In the genomic region with DNA sequence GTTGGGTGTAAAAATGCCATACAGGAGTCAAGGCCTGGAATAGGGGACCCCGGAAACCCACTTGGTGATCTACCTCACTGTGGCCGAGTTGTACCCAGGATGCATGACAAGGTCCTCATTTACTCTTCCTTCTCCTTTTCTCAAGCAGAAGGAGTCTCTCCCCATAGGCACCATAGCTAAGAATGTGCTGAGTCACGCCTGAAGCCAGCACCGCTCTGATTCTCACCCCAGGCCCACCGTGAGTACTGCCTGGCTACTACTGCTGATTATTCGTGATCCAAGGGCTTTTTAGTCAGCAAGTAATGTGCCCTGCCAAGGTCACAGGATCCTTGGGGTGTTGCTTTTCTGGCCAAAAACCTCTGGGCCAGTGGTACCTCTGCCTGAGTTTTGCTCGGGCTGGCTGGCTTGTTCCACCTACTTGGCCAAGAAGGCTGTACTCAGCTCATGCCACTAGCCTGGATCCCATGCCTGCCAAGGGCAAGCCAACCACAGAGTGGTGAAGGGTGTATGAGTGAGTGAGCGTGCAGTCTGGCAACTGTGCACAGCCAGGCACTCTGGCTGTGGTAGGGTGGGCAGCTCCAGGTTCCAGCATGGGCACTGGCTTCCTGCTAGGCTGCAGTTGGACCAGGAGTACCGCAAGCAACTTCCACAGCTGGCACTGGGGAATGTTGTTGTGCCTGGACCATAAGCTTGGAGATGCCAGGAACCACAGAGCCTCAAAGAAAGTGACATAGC, we compare ENCODE assay signal across 18 cellular contexts.
A peak's percentile ranks its signal among the peaks of the same experiment; 100 is the strongest.
DNase-seq lines count a peak whose midpoint lies in the region; ATAC-seq and TF ChIP-seq lines count a peak whose summit lies in the region.
"Had no signal": no experiment of that assay in that cellular context is flagged by ENCODE, and none has a peak within 500 bp of the region (broad histone marks: within the 10 kb centered on the region; RNA-seq: fewer than 3 reads in every experiment).

No MANE protein-coding gene starts in this region.

- DNase-seq in Daoy (ENCODE audit: low read depth) = peak; percentile 43
- peak; percentile 71 for DNase-seq in KBM-7
- no peak for DNase-seq in PC-9
- DNase-seq in left lobe of liver (ENCODE audit: low spot score) = no peak
- DNase-seq in activated T-cell treated with anti-CD3 and anti-CD28 coated beads, Interleukin-2, amount 50 U/mL, for 24 hours = no peak
- DNase-seq in kidney glomerular epithelial cell (lab: John Stamatoyannopoulos, UW) = no peak
- DNase-seq: activated CD4-positive, alpha-beta T cell treated with anti-CD3 and anti-CD28 coated beads, Interleukin-2, amount 50 U/mL, for 4 hours; activated naive CD4-positive, alpha-beta T cell treated with anti-CD3 and anti-CD28 coated beads, Interleukin-2, amount 50 U/mL, for 16 hours; CD8-positive, alpha-beta memory T cell; colonic mucosa; foreskin keratinocyte; KG1; left colon; occipital lobe; right cardiac atrium had no signal

- BruUV-seq in PC-9 (replicated peaks; lab: Mats Ljungman, UMichigan) = no TSS peak

- H3K27ac Mint-ChIP-seq in activated T-cell treated with anti-CD3 and anti-CD28 coated beads, Interleukin-2, amount 50 U/mL, for 24 hours = no peak overlapping the region
- H3K27ac Mint-ChIP-seq: CD8-positive, alpha-beta memory T cell had no signal

- no peaks in the 10 kb centered on the region for H3F3A ChIP-seq in PC-9 (ENCODE audit: insufficient read depth, low read depth)

- H2AFZ ChIP-seq in PC-9 = peak overlapping the region; percentile 19; the same call in 1 of the 2 replicates

- no peaks in the 10 kb centered on the region for H3K27me3 Mint-ChIP-seq in activated T-cell treated with anti-CD3 and anti-CD28 coated beads, Interleukin-2, amount 50 U/mL, for 24 hours
- H3K27me3 Mint-ChIP-seq: CD8-positive, alpha-beta memory T cell had no signal

- H3K36me3 ChIP-seq in PC-9 (ENCODE audit: low read depth) = no peaks in the 10 kb centered on the region
- H3K36me3 ChIP-seq: colonic mucosa had no signal

- H3K4me2 ChIP-seq in PC-9 = 0 out of 2 replicates have a peak overlapping the region, but pooled peaks have one; percentile 8

- no peak overlapping the region for H3K4me3 ChIP-seq in PC-9
- H3K4me3 ChIP-seq: colonic mucosa had no signal

- no peaks in the 10 kb centered on the region for H3K9me2 ChIP-seq in PC-9 (ENCODE audit: insufficient read depth)

- H3K4me1 ChIP-seq in PC-9 (replicated peaks; ENCODE audit: insufficient read depth) = 0 out of 2 replicates have a peak, but pooled peaks cover 8% of the 10 kb centered on the region
- H3K4me1 ChIP-seq: colonic mucosa, foreskin keratinocyte had no signal

- no peaks in the 10 kb centered on the region for H3K4me1 Mint-ChIP-seq in activated T-cell treated with anti-CD3 and anti-CD28 coated beads, Interleukin-2, amount 50 U/mL, for 24 hours (ENCODE audit: low read depth)
- H3K4me1 Mint-ChIP-seq: CD8-positive, alpha-beta memory T cell had no signal

- CTCF ChIA-PET in PC-9 (lab: Charles Lee) = no interaction called here

- H3K27me3 ChIP-seq in PC-9 (ENCODE audit: insufficient read depth, low read depth) = no peaks in the 10 kb centered on the region
- H3K27me3 ChIP-seq: colonic mucosa, foreskin keratinocyte had no signal

- no peaks in the 10 kb centered on the region for H4K20me1 ChIP-seq in PC-9 (ENCODE audit: insufficient read depth)

- no peak for TF ChIP-seq CTCF in PC-9 (conservative IDR thresholded peaks at IDR 0.05)

- POLR2A ChIA-PET in PC-9 (lab: Charles Lee; ENCODE audit: unreplicated experiment) = no interaction called here

- ATAC-seq in left lobe of liver (peak; percentile 28), GM19452 (IDR thresholded peaks at IDR 0.05; ENCODE audit: unreplicated experiment) (no peak), HG03571 (IDR thresholded peaks at IDR 0.05; ENCODE audit: unreplicated experiment) (no peak)
- ATAC-seq: foreskin keratinocyte, left colon, right cardiac atrium, SK-N-SH treated with all-trans-retinoic acid at 6 μM for 48 hours had no signal

- H3K79me2 ChIP-seq in PC-9 (ENCODE audit: low read depth) = no peaks in the 10 kb centered on the region

- no peak overlapping the region for H3K4me3 Mint-ChIP-seq in activated T-cell treated with anti-CD3 and anti-CD28 coated beads, Interleukin-2, amount 50 U/mL, for 24 hours
- H3K4me3 Mint-ChIP-seq: CD8-positive, alpha-beta memory T cell had no signal

- H3K27ac ChIP-seq in PC-9 = no peak overlapping the region
- H3K27ac ChIP-seq: colonic mucosa, foreskin keratinocyte had no signal

- in situ Hi-C loops in KBM-7 (cut with MboI; ENCODE audit: low pct_unique_long_range_greater_than_20kb, low sequenced_read_pairs) = loop anchor here (25.0 kb wide), 1 partner anchor 91 kb away; no protein-coding TSS in a partner anchor

- peaks cover 38% of the 10 kb centered on the region for H3K9me3 Mint-ChIP-seq in activated T-cell treated with anti-CD3 and anti-CD28 coated beads, Interleukin-2, amount 50 U/mL, for 24 hours

- no peaks in the 10 kb centered on the region for H3K9me3 ChIP-seq in PC-9 (ENCODE audit: insufficient read depth, low read depth)
- H3K9me3 ChIP-seq: colonic mucosa had no signal

- no peaks in the 10 kb centered on the region for H3K36me3 Mint-ChIP-seq in activated T-cell treated with anti-CD3 and anti-CD28 coated beads, Interleukin-2, amount 50 U/mL, for 24 hours (ENCODE audit: low read depth)

- intact Hi-C loops in PC-9 (cut with micrococcal nuclease; ENCODE audit: unreplicated experiment) = no loop called here

Comparison
In these comparisons a context has a peak if more than half of its experiments do, and no peak if none do; other contexts are left out.
1. DNase-seq: peak in Daoy (single experiment) and KBM-7 (single experiment); none in PC-9 (0 of 2), left lobe of liver (single experiment), activated T-cell treated with anti-CD3 and anti-CD28 coated beads, Interleukin-2, amount 50 U/mL, for 24 hours (single experiment) and kidney glomerular epithelial cell (single experiment).